Comparison of ENCODE assay signal across 25 cellular contexts in genomic region chr2:145015561-145015960, GRCh38.
"Had no signal": no experiment of that assay in that cellular context is flagged by ENCODE, and none has a peak within 500 bp of the region (broad histone marks: within the 10 kb centered on the region; RNA-seq: fewer than 3 reads in every experiment).

No MANE protein-coding gene starts in this region.

- H3K4me1 ChIP-seq: adrenal gland had no signal

- H3K27ac ChIP-seq: adrenal gland had no signal

- H3K4me3 ChIP-seq: adrenal gland had no signal

- FAIRE-seq: bronchial epithelial cell, frontal cortex, islet of Langerhans, urothelium cell line had no signal

- DNase-seq: activated CD4-positive, alpha-beta memory T cell treated with anti-CD3 and anti-CD28 coated beads for 36 hours; activated CD4-positive, alpha-beta T cell treated with anti-CD3 and anti-CD28 coated beads, Interleukin-2, amount 10 ng/mL, durations not matched to agents 24 days and 14 days; activated CD4-positive, CD25-positive, alpha-beta regulatory T cell treated with anti-CD3 and anti-CD28 coated beads, Interleukin-2, amount 50 U/mL, for 72 hours; activated CD8-positive, alpha-beta memory T cell treated with anti-CD3 and anti-CD28 coated beads, Interleukin-2, amount 50 U/mL, for 4 hours; activated effector memory CD4-positive, alpha-beta T cell treated with anti-CD3 and anti-CD28 coated beads, Interleukin-2, amount 50 U/mL, for 16 hours; activated naive CD4-positive, alpha-beta T cell treated with anti-CD3 and anti-CD28 coated beads for 36 hours; activated naive CD8-positive, alpha-beta T cell treated with anti-CD3 and anti-CD28 coated beads for 36 hours; activated T-cell treated with anti-CD3 and anti-CD28 coated beads, Interleukin-2, amount 50 U/mL, for 1 hour; adrenal gland; aorta; effector memory CD8-positive, alpha-beta T cell; glutamatergic neuron; left cardiac atrium; left ventricle myocardium superior; stimulated activated CD4-positive, alpha-beta T cell treated with anti-CD3 and anti-CD28 coated beads, Interleukin-15, amount 100 ng/mL, for 24 hours; stimulated activated CD4-positive, alpha-beta T cell treated with anti-CD3 and anti-CD28 coated beads, Interleukin-2, amount 100 ng/mL, for 24 hours; stimulated activated naive CD4-positive, alpha-beta T cell; T-helper 2 cell; trophoblast cell had no signal

- H3K27me3 ChIP-seq: adrenal gland had no signal

- ATAC-seq: effector memory CD8-positive, alpha-beta T cell; esophagus mucosa; left cardiac atrium; left ventricle myocardium superior; right cardiac atrium had no signal

- H3K36me3 ChIP-seq: adrenal gland had no signal
